In the genomic region with DNA sequence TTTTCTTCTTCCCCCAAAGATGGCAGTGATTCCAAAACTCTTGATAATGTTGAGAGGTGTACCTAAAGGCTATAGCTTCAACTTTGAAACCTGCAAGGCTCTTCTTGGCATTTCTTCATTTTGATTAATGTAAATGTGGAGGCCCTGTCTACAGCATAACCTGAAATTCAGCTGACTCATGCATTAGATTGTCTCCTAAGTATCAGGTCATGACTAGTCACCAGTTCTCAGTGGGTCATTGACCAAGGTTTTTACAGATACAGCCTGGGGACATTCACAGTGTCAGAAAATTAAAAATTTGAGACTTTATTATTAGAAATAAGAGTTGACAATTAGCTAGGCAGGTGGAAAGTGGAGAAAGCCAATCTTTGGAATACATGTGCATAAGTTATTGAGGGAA, we compare ENCODE assay signal across 24 cellular contexts. TPM values are rescaled to one million over a fixed set of nuclear protein-coding genes. Genes with fewer than 3 reads are reported as not detected.
DNase-seq lines count a peak whose midpoint lies in the region; ATAC-seq, FAIRE-seq and TF ChIP-seq lines count a peak whose summit lies in the region.
"Had no signal": no experiment of that assay in that cellular context is flagged by ENCODE, and none has a peak within 500 bp of the region (broad histone marks: within the 10 kb centered on the region; RNA-seq: fewer than 3 reads in every experiment).

No MANE protein-coding gene starts in this region.

- no peak for TF ChIP-seq EP300 in HepG2 (IDR thresholded peaks at IDR 0.05; ENCODE audit: low read depth in 2 of 2, low read length in 2 of 2)
- TF ChIP-seq EP300 in HepG2 (CRISPR knock-in tag; IDR thresholded peaks at IDR 0.05; ENCODE audit: borderline replicate concordance), result no peak

- H3K4me1 ChIP-seq in HepG2 (ENCODE audit: insufficient read depth, low read length), result no peaks in the 10 kb centered on the region
- H3K4me1 ChIP-seq in right lobe of liver, result no peaks in the 10 kb centered on the region
- H3K4me1 ChIP-seq: BLaER1 had no signal

- H3K27ac ChIP-seq in HepG2 (ENCODE audit: extremely low read length, insufficient read depth, low read length), result no peak overlapping the region
- no peak overlapping the region for H3K27ac ChIP-seq in right lobe of liver
- H3K27ac ChIP-seq: BLaER1, GM23248, HL-60 had no signal

- ATAC-seq in HepG2 (no peak), right lobe of liver (no peak), esophagus mucosa (peak; percentile 70), GM21825 (IDR thresholded peaks at IDR 0.05; ENCODE audit: unreplicated experiment) (no peak), HG03025 (IDR thresholded peaks at IDR 0.05; ENCODE audit: low FRiP score, unreplicated experiment) (no peak)
- ATAC-seq in effector memory CD8-positive, alpha-beta T cell (replicated peaks), result no peak
- ATAC-seq: GM12878 had no signal

- H3K9me3 ChIP-seq in HepG2 (ENCODE audit: low read length) (no peaks in the 10 kb centered on the region), right lobe of liver (no peaks in the 10 kb centered on the region)
- H3K9me3 ChIP-seq: BLaER1 had no signal

- no peaks in the 10 kb centered on the region for H3K36me3 Mint-ChIP-seq in effector memory CD8-positive, alpha-beta T cell (ENCODE audit: insufficient read depth)
- H3K36me3 Mint-ChIP-seq: CD14-positive monocyte; CD4-positive, alpha-beta memory T cell; IgD-negative memory B cell had no signal

- intact Hi-C loops in HepG2 (cut with micrococcal nuclease; ENCODE audit: unreplicated experiment), result no loop called here
- intact Hi-C loops in right lobe of liver (cut with DNase I), result no loop called here

- H4K20me1 ChIP-seq in HepG2 (ENCODE audit: insufficient read depth, low read length), result no peaks in the 10 kb centered on the region
- H4K20me1 ChIP-seq: BLaER1 had no signal

- TF ChIP-seq POLR2A in HepG2 (IDR thresholded peaks at IDR 0.05; ENCODE audit: insufficient read depth in 1 of 2, low read depth in 2 of 2, low read length in 2 of 2), result no peak
- TF ChIP-seq POLR2A in right lobe of liver (IDR thresholded peaks at IDR 0.05), result no peak

- TF ChIP-seq CTCF in HepG2 (CRISPR knock-in tag; IDR thresholded peaks at IDR 0.05), result no peak
- no peak for TF ChIP-seq CTCF in right lobe of liver (IDR thresholded peaks at IDR 0.05)
- TF ChIP-seq CTCF in bronchial epithelial cell (IDR thresholded peaks at IDR 0.05; ENCODE audit: insufficient read depth, low read length, severe bottlenecking), result no peak

- H3K27me3 Mint-ChIP-seq in effector memory CD8-positive, alpha-beta T cell, result peaks cover 12 to 16% of the 10 kb centered on the region in 2 donors
- H3K27me3 Mint-ChIP-seq: CD4-positive, alpha-beta memory T cell had no signal

- TF ChIP-seq RAD21 in HepG2 (CRISPR knock-in tag; IDR thresholded peaks at IDR 0.05), result no peak

- FAIRE-seq in HepG2 (lab: Jason Lieb, UNC) (no peak), bronchial epithelial cell (lab: Jason Lieb, UNC) (no peak)
- FAIRE-seq: GM12878, H54, HTR-8/SVneo had no signal

- BruUV-seq in HepG2 (replicated peaks; lab: Mats Ljungman, UMichigan), result no TSS peak

- H3K79me2 ChIP-seq in HepG2 (ENCODE audit: insufficient read depth, low read length), result no peaks in the 10 kb centered on the region

- POLR2A ChIA-PET in HepG2 (lab: Yijun Ruan, JAX), result no interaction called here

- no peak overlapping the region for H3K4me3 Mint-ChIP-seq in effector memory CD8-positive, alpha-beta T cell
- H3K4me3 Mint-ChIP-seq: CD14-positive monocyte; CD4-positive, alpha-beta memory T cell; IgD-negative memory B cell had no signal

- H3K9me3 Mint-ChIP-seq in effector memory CD8-positive, alpha-beta T cell, result no peaks in the 10 kb centered on the region

- H2AFZ ChIP-seq in HepG2 (ENCODE audit: low read length), result no peak overlapping the region
- H2AFZ ChIP-seq: GM23248 had no signal

- no peak for DNase-seq in HepG2 (ENCODE audit: low spot score)
- DNase-seq in right lobe of liver, result no peak
- peak; percentile 67 for DNase-seq in bronchial epithelial cell (ENCODE audit: low read depth)
- DNase-seq in effector memory CD8-positive, alpha-beta T cell, result no peak
- DNase-seq in stimulated activated CD4-positive, alpha-beta T cell treated with anti-CD3 and anti-CD28 coated beads, Interleukin-15, amount 100 ng/mL, for 24 hours, result no peak
- DNase-seq: 8988T; CD4-positive, alpha-beta memory T cell; DMS153; DND-41; EL; GM23248; HCEC 1CT had no signal

- H3K4me1 Mint-ChIP-seq in effector memory CD8-positive, alpha-beta T cell (ENCODE audit: low read depth in 2 of 2), result no peaks in the 10 kb centered on the region
- H3K4me1 Mint-ChIP-seq: CD14-positive monocyte; CD4-positive, alpha-beta memory T cell; IgD-negative memory B cell had no signal

- no peak overlapping the region for H3K27ac Mint-ChIP-seq in effector memory CD8-positive, alpha-beta T cell
- H3K27ac Mint-ChIP-seq: CD14-positive monocyte; CD4-positive, alpha-beta memory T cell; IgD-negative memory B cell had no signal

- CTCF ChIA-PET in HepG2 (lab: Yijun Ruan, JAX; ENCODE audit: low intra/inter-chr PET ratio, low total read pairs), result no interaction called here

- no peak overlapping the region for H3K4me2 ChIP-seq in HepG2 (ENCODE audit: low read depth, low read length)
- H3K4me2 ChIP-seq: BLaER1 had no signal

- H3K27me3 ChIP-seq in HepG2 (ENCODE audit: control insufficient read depth in 1 of 2, insufficient read depth in 2 of 2, low read length in 2 of 2) (no peaks in the 10 kb centered on the region), right lobe of liver (no peaks in the 10 kb centered on the region), bronchial epithelial cell (ENCODE audit: control insufficient read depth, insufficient read depth, low read length) (no peaks in the 10 kb centered on the region)
- H3K27me3 ChIP-seq: BLaER1 had no signal

- H3K36me3 ChIP-seq in HepG2 (replicated peaks in 1 of 2; ENCODE audit: control insufficient read depth in 1 of 2, insufficient read depth in 2 of 2, low read length in 2 of 2) (no peaks in the 10 kb centered on the region), right lobe of liver (no peaks in the 10 kb centered on the region), bronchial epithelial cell (ENCODE audit: control insufficient read depth, insufficient read depth, low read length) (no peaks in the 10 kb centered on the region)
- H3K36me3 ChIP-seq: BLaER1 had no signal

- in situ Hi-C loops in HepG2 (cut with HindIII; ENCODE audit: extremely low pct_ligation_motif_present, low pct_unique_long_range_greater_than_20kb), result no loop called here

- H3K9ac ChIP-seq in HepG2 (ENCODE audit: insufficient read depth, low read depth, low read length), result no peak overlapping the region
- H3K9ac ChIP-seq: BLaER1, GM23248 had no signal

- H3K4me3 ChIP-seq in HepG2 (replicated peaks in 1 of 3; ENCODE audit: insufficient read depth in 1 of 3, low read depth in 2 of 3, low read length in 3 of 3) (no peak overlapping the region), right lobe of liver (no peak overlapping the region), bronchial epithelial cell (ENCODE audit: low read depth, low read length) (no peak overlapping the region)
- H3K4me3 ChIP-seq: BLaER1, GM12878, GM23248 had no signal

TF ChIP-seq in HepG2, 621 proteins besides CTCF, POLR2A, EP300 and RAD21 (continues in another document):
- TF ChIP-seq RBFOX2 (IDR thresholded peaks at IDR 0.05; ENCODE audit: low read depth, low read length) (no peak), ZEB1 (IDR thresholded peaks at IDR 0.05; ENCODE audit: insufficient replicate concordance, low read depth) (no peak), ZNF207 (IDR thresholded peaks at IDR 0.05; ENCODE audit: borderline replicate concordance) (no peak), HOXD1 (CRISPR knock-in tag; IDR thresholded peaks at IDR 0.05) (no peak), HMGXB4 (CRISPR knock-in tag; IDR thresholded peaks at IDR 0.05; ENCODE audit: borderline replicate concordance in 1 of 2, low read depth in 1 of 2) (no peak), HHEX (CRISPR knock-in tag; IDR thresholded peaks at IDR 0.05) (no peak), ZBTB8A (CRISPR knock-in tag; IDR thresholded peaks at IDR 0.05; ENCODE audit: borderline replicate concordance, low read depth) (no peak)

RNA-seq across cellular contexts. Expression of gene COL6A5, which starts 44.6 kb away (rescaled TPM):
- not detected in 2 replicates for total RNA-seq in HepG2 (2016; rRNA removed; fragmentation: Illumina TruSeq; extraction: Trizol)
- not detected in 2 replicates for total RNA-seq in HepG2 (2016; cell fraction: cytosol; rRNA removed; fragmentation: Illumina TruSeq; extraction: Trizol; ENCODE audit: low read depth)
- not detected in 2 replicates for total RNA-seq in HepG2 (2016; cell fraction: insoluble cytoplasmic fraction; rRNA removed; fragmentation: Illumina TruSeq; extraction: Trizol)
- not detected in 2 replicates for total RNA-seq in HepG2 (2016; cell fraction: membrane; rRNA removed; fragmentation: Illumina TruSeq; extraction: Trizol)
- total RNA-seq in HepG2 (2016; cell fraction: nucleus; rRNA removed; fragmentation: Illumina TruSeq; extraction: Trizol), result not detected in 2 replicates
- polyA plus RNA-seq in HepG2 (2011; rRNA removed), result not detected in 2 replicates
- polyA plus RNA-seq in HepG2 (2011; cell fraction: cytosol; rRNA removed), result not detected in 2 replicates
- polyA plus RNA-seq in HepG2 (2011; cell fraction: nucleus; rRNA removed), result not detected in 2 replicates
- not detected in 2 replicates for polyA plus RNA-seq in HepG2 (2012)
- not detected in 2 replicates for polyA plus RNA-seq in HepG2 (2016; cell fraction: cytosol; fragmentation: Illumina TruSeq; extraction: Trizol; ENCODE audit: low read depth)
- not detected in 2 replicates for polyA plus RNA-seq in HepG2 (2016; cell fraction: insoluble cytoplasmic fraction; fragmentation: Illumina TruSeq; extraction: Trizol; ENCODE audit: low read depth)
- polyA plus RNA-seq in HepG2 (2016; cell fraction: membrane; fragmentation: Illumina TruSeq; extraction: Trizol; ENCODE audit: low read depth), result not detected in 2 replicates
- not detected in 2 replicates for polyA plus RNA-seq in HepG2 (2016; cell fraction: nucleus; fragmentation: Illumina TruSeq; extraction: Trizol; ENCODE audit: insufficient read depth, low read depth)
- polyA minus RNA-seq in HepG2 (2011; rRNA and poly(A)+ RNA removed; ENCODE audit: low replicate concordance), result 0.02 TPM in 1 of 2 replicates, not detected in the other
- polyA minus RNA-seq in HepG2 (2011; cell fraction: cytosol; rRNA and poly(A)+ RNA removed), result not detected in 2 replicates
- polyA minus RNA-seq in HepG2 (2011; cell fraction: nucleus; rRNA and poly(A)+ RNA removed), result not detected in 2 replicates
- not detected for total RNA-seq in right lobe of liver
- not detected in 2 replicates for total RNA-seq in bronchial epithelial cell
- total RNA-seq in esophagus mucosa, result 0.16 TPM
- total RNA-seq: CD4-positive, alpha-beta memory T cell; G401; GM23248 had no signal
- polyA plus RNA-seq: AG04450; CD14-positive monocyte; CD4-positive, alpha-beta memory T cell; GM23248; IgD-negative memory B cell had no signal
